8 cellular contexts compared by ENCODE assay signal in genomic region chrX:45187731-45188130, GRCh38. TPM values are rescaled to one million over a fixed set of nuclear protein-coding genes. Genes with fewer than 3 reads are reported as not detected.
DNase-seq lines count a peak whose midpoint lies in the region; FAIRE-seq and TF ChIP-seq lines count a peak whose summit lies in the region.

No MANE protein-coding gene starts in this region.

- no peak for TF ChIP-seq CTCF in CD14-positive monocyte (IDR thresholded peaks at IDR 0.05)
- no peak for TF ChIP-seq CTCF in colonic mucosa (IDR thresholded peaks at IDR 0.05)
- TF ChIP-seq CTCF in neutrophil (IDR thresholded peaks at IDR 0.05), result no peak
- TF ChIP-seq CTCF in progenitor cell of endocrine pancreas (IDR thresholded peaks at IDR 0.05; ENCODE audit: unreplicated experiment), result no peak

- H3K9ac ChIP-seq in colonic mucosa (ENCODE audit: low read depth in 2 of 2, low read length in 2 of 2), result no peak overlapping the region

- DNase-seq in CD14-positive monocyte (ENCODE audit: low spot score) (no peak), NCI-H2029 (lab: John Stamatoyannopoulos, UW) (peak; percentile 19), colonic mucosa (no peak), progenitor cell of endocrine pancreas (ENCODE audit: low spot score, unreplicated experiment) (no peak), SKM-1 treated with dmso at 0.1 percent for 144 hours (lab: John Stamatoyannopoulos, UW; ENCODE audit: unreplicated experiment) (no peak), H54 (ENCODE audit: insufficient read length, low spot score) (no peak)
- no peak for DNase-seq in stimulated activated CD4-positive, alpha-beta T cell treated with anti-CD3 and anti-CD28 coated beads, Interleukin-15, amount 100 ng/mL, for 24 hours

- no peak overlapping the region for H3K27ac ChIP-seq in colonic mucosa
- H3K27ac ChIP-seq in neutrophil, result no peak overlapping the region

- H3K4me1 Mint-ChIP-seq in CD14-positive monocyte, result peaks cover 29% of the 10 kb centered on the region
- H3K4me1 Mint-ChIP-seq in progenitor cell of endocrine pancreas (ENCODE audit: low read depth), result peaks cover 2% of the 10 kb centered on the region

- intact Hi-C loops in CD14-positive monocyte (cut with micrococcal nuclease), result no loop called here
- intact Hi-C loops in colonic mucosa (cut with DNase I), result no loop called here

- TF ChIP-seq POLR2A in H54 (IDR thresholded peaks at IDR 0.05; ENCODE audit: low read depth, low read length), result no peak

- H3K27me3 Mint-ChIP-seq in CD14-positive monocyte (ENCODE audit: low read depth in 3 of 3) (peaks cover 0 to 20% (median 3%) of the 10 kb centered on the region in 3 donors), progenitor cell of endocrine pancreas (no peaks in the 10 kb centered on the region)

- peak overlapping the region in 1 of 7 donors; percentile 74 for H3K27ac Mint-ChIP-seq in CD14-positive monocyte
- no peak overlapping the region for H3K27ac Mint-ChIP-seq in progenitor cell of endocrine pancreas

- H3K27me3 ChIP-seq in colonic mucosa, result peaks cover 6% of the 10 kb centered on the region
- H3K27me3 ChIP-seq in neutrophil, result peaks cover 9% of the 10 kb centered on the region

- H3K4me1 ChIP-seq in colonic mucosa (no peaks in the 10 kb centered on the region), neutrophil (ENCODE audit: control insufficient read depth in 1 of 2, insufficient read depth in 1 of 2, low read depth in 1 of 2, low read length in 1 of 2) (peaks cover 30 to 38% of the 10 kb centered on the region in 2 experiments)

- no peaks in the 10 kb centered on the region for H3K36me3 ChIP-seq in colonic mucosa
- H3K36me3 ChIP-seq in neutrophil, result no peaks in the 10 kb centered on the region

- no peak for FAIRE-seq in H54 (lab: Jason Lieb, UNC)

- no peaks in the 10 kb centered on the region for H3K9me3 Mint-ChIP-seq in CD14-positive monocyte
- H3K9me3 Mint-ChIP-seq in progenitor cell of endocrine pancreas (ENCODE audit: low read depth), result peaks cover 13% of the 10 kb centered on the region

- H3K4me3 ChIP-seq in colonic mucosa (peak overlapping the region; percentile 32), neutrophil (ENCODE audit: low read depth in 1 of 2, low read length in 1 of 2) (peak overlapping the region; percentile 55 to 68)

- H3K9me3 ChIP-seq in colonic mucosa, result no peaks in the 10 kb centered on the region
- no peaks in the 10 kb centered on the region for H3K9me3 ChIP-seq in neutrophil

- H3K4me3 Mint-ChIP-seq in CD14-positive monocyte (peak overlapping the region; percentile 81 to 90), progenitor cell of endocrine pancreas (ENCODE audit: low read depth) (no peak overlapping the region)

- H3K36me3 Mint-ChIP-seq in CD14-positive monocyte (no peaks in the 10 kb centered on the region), progenitor cell of endocrine pancreas (ENCODE audit: insufficient read depth) (no peaks in the 10 kb centered on the region)

RNA-seq across cellular contexts. Expression of gene DIPK2B, which starts 12.9 kb away (rescaled TPM):
- not detected for polyA plus RNA-seq in CD14-positive monocyte
- total RNA-seq in colonic mucosa, result 1 to 10 TPM; 1.5 to 2.5 TPM
- not detected in 2 replicates for total RNA-seq in progenitor cell of endocrine pancreas
